9 cellular contexts compared by ENCODE assay signal in the genomic region with DNA sequence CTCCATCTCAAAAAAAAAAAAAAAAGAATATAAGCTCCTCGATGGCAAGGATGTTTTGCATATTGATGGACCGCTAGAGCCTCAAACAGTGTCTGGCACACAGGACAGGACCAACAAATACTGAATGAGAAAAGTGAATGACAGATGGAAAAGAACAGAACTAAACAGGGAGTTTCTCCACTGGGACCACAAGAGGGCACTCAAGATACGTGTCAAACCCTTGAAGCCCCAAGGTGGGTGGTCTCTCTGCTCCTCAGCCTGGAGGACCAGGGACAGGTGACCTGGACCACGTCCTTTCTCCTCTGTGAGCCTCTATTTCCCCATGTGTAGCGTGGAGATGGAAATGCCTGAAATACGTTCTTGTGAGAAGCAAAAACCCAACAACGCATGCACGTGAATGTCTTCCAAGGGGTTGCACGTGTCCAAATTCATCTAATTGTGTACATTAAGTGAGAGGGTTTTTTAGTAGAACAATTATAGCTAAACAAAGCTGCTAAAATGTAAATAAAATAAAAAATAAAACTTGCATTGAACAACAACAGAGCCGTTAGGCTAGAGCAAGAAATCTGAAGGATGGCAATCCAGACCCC. TPM values are rescaled to one million over a fixed set of nuclear protein-coding genes. Genes with fewer than 3 reads are reported as not detected.
DNase-seq lines count a peak whose midpoint lies in the region; ATAC-seq and TF ChIP-seq lines count a peak whose summit lies in the region.
"Had no signal": no experiment of that assay in that cellular context is flagged by ENCODE, and none has a peak within 500 bp of the region (broad histone marks: within the 10 kb centered on the region; RNA-seq: fewer than 3 reads in every experiment).

No MANE protein-coding gene starts in this region.

- peak; percentile 79 for TF ChIP-seq CTCF in PC-3 (conservative IDR thresholded peaks at IDR 0.05; ENCODE audit: low read depth, low read length)
- peak; percentile 80 for TF ChIP-seq CTCF in endodermal cell (conservative IDR thresholded peaks at IDR 0.05)
- peak; percentile 83 for TF ChIP-seq CTCF in neural cell (IDR thresholded peaks at IDR 0.05; ENCODE audit: poor library complexity, severe bottlenecking)

- H3K9ac ChIP-seq in PC-3 (ENCODE audit: low read length) = no peak overlapping the region
- H3K9ac ChIP-seq in endodermal cell (ENCODE audit: extremely low read depth, low read length, poor library complexity, severe bottlenecking) = no peak overlapping the region
- no peak overlapping the region for H3K9ac ChIP-seq in neural cell (ENCODE audit: low read length)

- no peaks in the 10 kb centered on the region for H3K36me3 Mint-ChIP-seq in endodermal cell (ENCODE audit: low read depth)

- peaks cover 31% of the 10 kb centered on the region for H3K27me3 Mint-ChIP-seq in endodermal cell (ENCODE audit: insufficient read depth)

- no peaks in the 10 kb centered on the region for H3K4me1 Mint-ChIP-seq in endodermal cell

- H3K27ac Mint-ChIP-seq in endodermal cell = no peak overlapping the region

- CTCF ChIA-PET in PC-3 (lab: Charles Lee) = no interaction called here

- no peak overlapping the region for H3K4me3 ChIP-seq in PC-3 (ENCODE audit: low read length)
- H3K4me3 ChIP-seq in endodermal cell (ENCODE audit: low read length) = no peak overlapping the region
- H3K4me3 ChIP-seq in neural cell (ENCODE audit: low read length) = no peak overlapping the region

- H3K4me1 ChIP-seq in PC-3 (ENCODE audit: insufficient read depth, low read length) (no peaks in the 10 kb centered on the region), endodermal cell (ENCODE audit: control insufficient read depth, insufficient read depth, low read length) (no peaks in the 10 kb centered on the region)

- peak; percentile 72 for TF ChIP-seq RAD21 in neural cell (conservative IDR thresholded peaks at IDR 0.05)

- no peak overlapping the region for H3K4me3 Mint-ChIP-seq in endodermal cell

- no peaks in the 10 kb centered on the region for H3K9me2 ChIP-seq in PC-3 (replicated peaks; ENCODE audit: low read length)
- no peaks in the 10 kb centered on the region for H3K9me2 ChIP-seq in neural cell (ENCODE audit: insufficient read depth, low read length)

- intact Hi-C loops in PC-3 (cut with micrococcal nuclease) (no loop called here), left ventricle myocardium superior (cut with micrococcal nuclease) (no loop called here)

- TF ChIP-seq EP300 in neural cell (conservative IDR thresholded peaks at IDR 0.05; ENCODE audit: poor library complexity, severe bottlenecking) = no peak

- no peaks in the 10 kb centered on the region for H3K79me2 ChIP-seq in PC-3 (ENCODE audit: low read length)
- H3K79me2 ChIP-seq in neural cell (replicated peaks; ENCODE audit: insufficient read depth, low read length) = no peaks in the 10 kb centered on the region

- peak; percentile 68 for DNase-seq in DMS114 treated with DMSO at 0.1 percent for 48 hours (lab: John Stamatoyannopoulos, UW; ENCODE audit: unreplicated experiment)
- peak; percentile 23 for DNase-seq in HCEC 1CT
- DNase-seq in PC-3 = peak; percentile 61
- DNase-seq in endodermal cell = peak; percentile 83
- no peak for DNase-seq in 8988T
- no peak for DNase-seq in left ventricle myocardium superior
- DNase-seq: right cardiac atrium had no signal

- POLR2A ChIA-PET in PC-3 (lab: Charles Lee; ENCODE audit: unreplicated experiment) = no interaction called here

- H3K4me2 ChIP-seq in PC-3 (ENCODE audit: low read length) (no peak overlapping the region), neural cell (ENCODE audit: low read length) (no peak overlapping the region)

- no peak overlapping the region for H3K27ac ChIP-seq in PC-3 (ENCODE audit: low read length)
- H3K27ac ChIP-seq in endodermal cell (ENCODE audit: low read depth, low read length) = no peak overlapping the region
- H3K27ac ChIP-seq in neural cell (ENCODE audit: low read length) = no peak overlapping the region

- no TSS peak for BruUV-seq in PC-3 (replicated peaks; lab: Mats Ljungman, UMichigan)

- no peaks in the 10 kb centered on the region for H4K20me1 ChIP-seq in PC-3 (ENCODE audit: low read length)
- H4K20me1 ChIP-seq in neural cell (ENCODE audit: insufficient read depth) = no peaks in the 10 kb centered on the region

- 10 to 28% methylated on average over 5 to 9 of the region's 10 CpGs for WGBS in endodermal cell (ENCODE audit: insufficient coverage in 1 of 2, insufficient read length in 1 of 2), 2 experiments

- H3K36me3 ChIP-seq in PC-3 (ENCODE audit: low read depth, low read length) (no peaks in the 10 kb centered on the region), endodermal cell (ENCODE audit: control insufficient read depth, insufficient read depth, low read length) (no peaks in the 10 kb centered on the region), neural cell (ENCODE audit: insufficient read depth, low read length) (no peaks in the 10 kb centered on the region)

- H3K9me3 Mint-ChIP-seq in endodermal cell = no peaks in the 10 kb centered on the region

- H3K9me3 ChIP-seq in PC-3 (ENCODE audit: low read length) = no peaks in the 10 kb centered on the region
- no peaks in the 10 kb centered on the region for H3K9me3 ChIP-seq in endodermal cell (ENCODE audit: control insufficient read depth, low read length)
- no peaks in the 10 kb centered on the region for H3K9me3 ChIP-seq in neural cell (ENCODE audit: low read length)

- H2AFZ ChIP-seq in PC-3 (ENCODE audit: low read length) (no peak overlapping the region), neural cell (ENCODE audit: low read depth, low read length) (no peak overlapping the region)

- H3F3A ChIP-seq in PC-3 (ENCODE audit: low read length, unreplicated experiment) = no peaks in the 10 kb centered on the region
- H3F3A ChIP-seq in neural cell (ENCODE audit: insufficient read depth, low read length, poor library complexity, severe bottlenecking) = no peaks in the 10 kb centered on the region

- H3K27me3 ChIP-seq in PC-3 (ENCODE audit: low read length) (peaks cover 7% of the 10 kb centered on the region; the same call in 1 of the 2 replicates), endodermal cell (ENCODE audit: control insufficient read depth, insufficient read depth, low read length, poor library complexity, severe bottlenecking) (no peaks in the 10 kb centered on the region), neural cell (ENCODE audit: insufficient read depth, low read depth, low read length) (no peaks in the 10 kb centered on the region)

- peak; percentile 52 for ATAC-seq in PC-3
- no peak for ATAC-seq in left ventricle myocardium superior
- ATAC-seq in HG03196 (IDR thresholded peaks at IDR 0.05; ENCODE audit: unreplicated experiment) = no peak

TF ChIP-seq in neural cell, 6 proteins besides CTCF, POLR2A, EP300 and RAD21:
- TF ChIP-seq SMC3 (conservative IDR thresholded peaks at IDR 0.05; ENCODE audit: poor library complexity) (peak; percentile 67), POLR2AphosphoS5 (IDR thresholded peaks at IDR 0.05) (no peak)

RNA-seq across cellular contexts. Expression of a gene that starts 5.7 kb away (rescaled TPM):
- total RNA-seq in PC-3 (2014; rRNA removed) (0.73 and 1.4 TPM in 2 replicates), endodermal cell (under 1 TPM in 1 of 2 donors, not detected in 1; 0.49 TPM), left ventricle myocardium superior (11.0 TPM)
- 7.0 TPM for polyA plus RNA-seq in endodermal cell (2013, experiment 1 of 2)
- polyA plus RNA-seq in endodermal cell (2013, experiment 2 of 2) = 8.3 TPM
- polyA plus RNA-seq in neural cell = not detected in 2 replicates
- not detected in 2 replicates for polyA minus RNA-seq in neural cell

RNA-seq across cellular contexts. Expression of a gene that starts 15.2 kb away (rescaled TPM):
- total RNA-seq in PC-3 (2014; rRNA removed) (7.1 and 12.6 TPM in 2 replicates), endodermal cell (1 to 10 TPM; 2.5 to 3.5 TPM), left ventricle myocardium superior (1.4 TPM)
- polyA plus RNA-seq in endodermal cell (2013, experiment 1 of 2) = 1.1 TPM
- polyA plus RNA-seq in endodermal cell (2013, experiment 2 of 2) = 1.1 TPM
- polyA plus RNA-seq in neural cell = 0.58 and 0.82 TPM in 2 replicates
- 1.5 and 2.2 TPM in 2 replicates for polyA minus RNA-seq in neural cell

RNA-seq across cellular contexts. Expression of a gene that starts 23.9 kb away (rescaled TPM):
- total RNA-seq in PC-3 (2014; rRNA removed) (not detected in 2 replicates), endodermal cell (not detected), left ventricle myocardium superior (not detected)
- not detected for polyA plus RNA-seq in endodermal cell (2013, experiment 1 of 2)
- not detected for polyA plus RNA-seq in endodermal cell (2013, experiment 2 of 2)
- not detected in 2 replicates for polyA plus RNA-seq in neural cell
- not detected in 2 replicates for polyA minus RNA-seq in neural cell
- total RNA-seq: right cardiac atrium had no signal
- polyA plus RNA-seq: right cardiac atrium had no signal

RNA-seq across cellular contexts. Expression of a gene that starts 29.8 kb away (rescaled TPM):
- total RNA-seq in PC-3 (2014; rRNA removed) (55.5 and 65.8 TPM in 2 replicates), endodermal cell (100 to 1,000 TPM; 139 to 171 TPM), left ventricle myocardium superior (69.1 TPM)
- polyA plus RNA-seq in endodermal cell (2013, experiment 1 of 2) = 171 TPM
- polyA plus RNA-seq in endodermal cell (2013, experiment 2 of 2) = 130 TPM
- 24.2 and 50.8 TPM in 2 replicates for polyA plus RNA-seq in neural cell
- 54.8 and 72.5 TPM in 2 replicates for polyA minus RNA-seq in neural cell

Comparison
In these comparisons a context has a peak if more than half of its experiments do, and no peak if none do; other contexts are left out.
1. DNase-seq: peak in DMS114 treated with DMSO at 0.1 percent for 48 hours (single experiment), HCEC 1CT (single experiment), PC-3 (single experiment) and endodermal cell (single experiment); none in 8988T (single experiment) and left ventricle myocardium superior (single experiment).
2. Peak in every context shown above with its lines, with median percentiles within 50 percentile points of each other: CTCF ChIP-seq.